ENCODE assay signal across 28 cellular contexts in genomic region chr2:156999657-157000056, GRCh38.
A peak's percentile ranks its signal among the peaks of the same experiment; 100 is the strongest.
DNase-seq lines count a peak whose midpoint lies in the region; ATAC-seq and TF ChIP-seq lines count a peak whose summit lies in the region.
"Had no signal": no experiment of that assay in that cellular context is flagged by ENCODE, and none has a peak within 500 bp of the region (broad histone marks: within the 10 kb centered on the region; RNA-seq: fewer than 3 reads in every experiment).

No MANE protein-coding gene starts in this region.

- no peak overlapping the region for H3K4me3 ChIP-seq in LNCaP clone FGC (ENCODE audit: low read depth, low read length)
- H3K4me3 ChIP-seq in sigmoid colon, result no peak overlapping the region
- H3K4me3 ChIP-seq: esophagus muscularis mucosa, lower lobe of right lung, MG63, mucosa of descending colon, SJSA1, smooth muscle cell had no signal

- no peak overlapping the region for H3K27ac ChIP-seq in epithelial cell of prostate
- H3K27ac ChIP-seq in sigmoid colon, result no peak overlapping the region
- H3K27ac ChIP-seq: esophagus muscularis mucosa, lower lobe of right lung, SJSA1 had no signal

- intact Hi-C loops in sigmoid colon (cut with DNase I), result no loop called here

- no peaks in the 10 kb centered on the region for H3K4me1 ChIP-seq in sigmoid colon
- H3K4me1 ChIP-seq: esophagus muscularis mucosa, lower lobe of right lung, SJSA1 had no signal

- no peak for TF ChIP-seq CTCF in LNCaP clone FGC (IDR thresholded peaks at IDR 0.05; ENCODE audit: control insufficient read depth, extremely low read depth, insufficient read depth)
- no peak for TF ChIP-seq CTCF in sigmoid colon (IDR thresholded peaks at IDR 0.05)

- TF ChIP-seq POLR2A in sigmoid colon (IDR thresholded peaks at IDR 0.05), result no peak

- no peaks in the 10 kb centered on the region for H3K9me3 ChIP-seq in sigmoid colon
- H3K9me3 ChIP-seq: esophagus muscularis mucosa, lower lobe of right lung, MG63, mucosa of descending colon, SJSA1 had no signal

- H3K27me3 ChIP-seq in sigmoid colon, result no peaks in the 10 kb centered on the region
- H3K27me3 ChIP-seq: esophagus muscularis mucosa, MG63, SJSA1 had no signal

- no peaks in the 10 kb centered on the region for H3K36me3 ChIP-seq in sigmoid colon
- H3K36me3 ChIP-seq: esophagus muscularis mucosa, lower lobe of right lung, MG63, SJSA1 had no signal

- no peak for TF ChIP-seq EP300 in sigmoid colon (IDR thresholded peaks at IDR 0.05)

- 70 to 77% methylated on average over 4 of the region's 4 CpGs for WGBS in sigmoid colon, 2 donors

- peak; percentile 7 for DNase-seq in NCI-H2107 treated with DMSO at 0.1 percent for 48 hours (lab: John Stamatoyannopoulos, UW; ENCODE audit: unreplicated experiment)
- no peak for DNase-seq in NCI-H2107 (lab: John Stamatoyannopoulos, UW)
- peak; percentile 31 for DNase-seq in LNCaP clone FGC (ENCODE audit: low read depth)
- DNase-seq in NCI-H69 (lab: John Stamatoyannopoulos, UW), result peak; percentile 27
- peak; percentile 27 for DNase-seq in epithelial cell of prostate (ENCODE audit: low read depth, low spot score)
- DNase-seq in sigmoid colon, result no peak
- DNase-seq: activated CD4-positive, alpha-beta memory T cell treated with anti-CD3 and anti-CD28 coated beads for 36 hours; activated CD8-positive, alpha-beta memory T cell treated with anti-CD3 and anti-CD28 coated beads, Interleukin-2, amount 50 U/mL, for 48 hours; activated naive CD4-positive, alpha-beta T cell treated with anti-CD3 and anti-CD28 coated beads, Interleukin-2, amount 10 ng/mL, durations not matched to agents 7 days and 5 days; amniotic stem cell; CD4-positive, CD25-positive, alpha-beta regulatory T cell; DMS79; effector CD8-positive, alpha-beta T cell; GDM1; kidney glomerular epithelial cell; lower lobe of right lung; MG63; NCI-H146; stimulated activated CD4-positive, alpha-beta T cell treated with anti-CD3 and anti-CD28 coated beads, Interleukin-1b, Interleukin-23, amount 100 ng/mL, for 48 hours; trophoblast cell had no signal

- ATAC-seq in GM18498 (IDR thresholded peaks at IDR 0.05; ENCODE audit: unreplicated experiment) (no peak), HG03469 (IDR thresholded peaks at IDR 0.05; ENCODE audit: unreplicated experiment) (no peak)
- ATAC-seq: activated CD4-positive, CD25-positive, alpha-beta regulatory T cell treated with anti-CD3 and anti-CD28 coated beads, Interleukin-2, amount 50 U/mL, for 24 hours; lower lobe of right lung; mucosa of descending colon; natural killer cell treated with Interleukin-12 subunit alpha and Interleukin-12 subunit beta and Interleukin-15 and Interleukin-18, amount 100 ng/mL, for 72 hours had no signal

Comparison
In these comparisons a context has a peak if more than half of its experiments do, and no peak if none do; other contexts are left out.
1. DNase-seq: peak in NCI-H2107 treated with DMSO at 0.1 percent for 48 hours (single experiment), LNCaP clone FGC (single experiment), NCI-H69 (single experiment) and epithelial cell of prostate (single experiment); none in NCI-H2107 (single experiment) and sigmoid colon (single experiment).